ENCODE assay signal across 16 cellular contexts in genomic region chr6:50087231-50087954, GRCh38. TPM values are rescaled to one million over a fixed set of nuclear protein-coding genes. Genes with fewer than 3 reads are reported as not detected.
A peak's percentile ranks its signal among the peaks of the same experiment; 100 is the strongest.
DNase-seq lines count a peak whose midpoint lies in the region; ATAC-seq and TF ChIP-seq lines count a peak whose summit lies in the region.
"Had no signal": no experiment of that assay in that cellular context is flagged by ENCODE, and none has a peak within 500 bp of the region (broad histone marks: within the 10 kb centered on the region; RNA-seq: fewer than 3 reads in every experiment).

No MANE protein-coding gene starts in this region.

- no peaks in the 10 kb centered on the region for H3K9me3 ChIP-seq in SJSA1 (replicated peaks)
- H3K9me3 ChIP-seq in CD4-positive, alpha-beta memory T cell (ENCODE audit: control insufficient read depth in 1 of 2, low read length in 2 of 2), result no peaks in the 10 kb centered on the region
- H3K9me3 ChIP-seq: spleen, tibial artery had no signal

- no peaks in the 10 kb centered on the region for H3K27me3 Mint-ChIP-seq in naive thymus-derived CD8-positive, alpha-beta T cell
- H3K27me3 Mint-ChIP-seq in CD4-positive, alpha-beta memory T cell, result no peaks in the 10 kb centered on the region
- H3K27me3 Mint-ChIP-seq: activated CD4-positive, alpha-beta memory T cell treated with anti-CD3 and anti-CD28 coated beads for 36 hours had no signal

- H3K4me3 ChIP-seq in SJSA1, result no peak overlapping the region
- H3K4me3 ChIP-seq in fibroblast of mammary gland (ENCODE audit: control insufficient read depth, low read depth, low read length), result no peak overlapping the region
- H3K4me3 ChIP-seq in retinal pigment epithelial cell (ENCODE audit: low read length), result no peak overlapping the region
- no peak overlapping the region for H3K4me3 ChIP-seq in CD4-positive, alpha-beta memory T cell (ENCODE audit: low read length in 2 of 2)
- H3K4me3 ChIP-seq: spleen, tibial artery had no signal

- no peaks in the 10 kb centered on the region for H3K36me3 Mint-ChIP-seq in naive thymus-derived CD8-positive, alpha-beta T cell
- H3K36me3 Mint-ChIP-seq in CD4-positive, alpha-beta memory T cell, result no peaks in the 10 kb centered on the region
- H3K36me3 Mint-ChIP-seq: activated CD4-positive, alpha-beta memory T cell treated with anti-CD3 and anti-CD28 coated beads for 36 hours had no signal

- no peak for ATAC-seq in naive thymus-derived CD8-positive, alpha-beta T cell

- POLR2A ChIA-PET in naive thymus-derived CD8-positive, alpha-beta T cell (lab: Charles Lee), result no interaction called here
- POLR2A ChIA-PET in CD4-positive, alpha-beta memory T cell (lab: Charles Lee; ENCODE audit: partially characterized antibody), result no interaction called here

- CTCF ChIA-PET in CD4-positive, alpha-beta memory T cell (lab: Charles Lee; ENCODE audit: partially characterized antibody), result no interaction called here

- intact Hi-C loops in CD4-positive, alpha-beta memory T cell (cut with micrococcal nuclease), result no loop called here

- no peaks in the 10 kb centered on the region for H3K27me3 ChIP-seq in SJSA1 (replicated peaks)
- no peaks in the 10 kb centered on the region for H3K27me3 ChIP-seq in CD4-positive, alpha-beta memory T cell (ENCODE audit: insufficient read depth, low read length)
- H3K27me3 ChIP-seq: spleen, tibial artery had no signal

- H3K4me3 Mint-ChIP-seq in naive thymus-derived CD8-positive, alpha-beta T cell, result no peak overlapping the region
- H3K4me3 Mint-ChIP-seq in CD4-positive, alpha-beta memory T cell, result no peak overlapping the region
- H3K4me3 Mint-ChIP-seq: activated CD4-positive, alpha-beta memory T cell treated with anti-CD3 and anti-CD28 coated beads for 36 hours had no signal

- DNase-seq in GM04504 (ENCODE audit: low read depth) (peak; percentile 73), SJSA1 (ENCODE audit: low read depth in 1 of 2, low spot score in 2 of 2) (peak; percentile 46 to 53), fibroblast of mammary gland (ENCODE audit: low read depth) (peak; percentile 48), retinal pigment epithelial cell (ENCODE audit: low read depth) (peak; percentile 80), NCI-H1694 (lab: John Stamatoyannopoulos, UW) (no peak)
- no peak for DNase-seq in naive thymus-derived CD8-positive, alpha-beta T cell
- DNase-seq in CD4-positive, alpha-beta memory T cell, result no peak
- DNase-seq in activated effector memory CD4-positive, alpha-beta T cell treated with anti-CD3 and anti-CD28 coated beads, Interleukin-2, amount 50 U/mL, for 16 hours, result no peak
- DNase-seq: activated CD4-positive, alpha-beta memory T cell treated with anti-CD3 and anti-CD28 coated beads for 36 hours; activated effector memory CD4-positive, alpha-beta T cell treated with Interleukin-2 at 50 U/mL for 16 hours; NCI-H1105 treated with DMSO at 0.1 percent for 48 hours; NCI-H446 treated with DMSO at 0.1 percent for 48 hours; spleen; T-helper 9 cell; tibial artery had no signal

- H3K9me3 Mint-ChIP-seq in naive thymus-derived CD8-positive, alpha-beta T cell, result peaks cover 0 to 4% (median 0%) of the 10 kb centered on the region in 9 donors
- peaks cover 0 to 12% (median 4%) of the 10 kb centered on the region in 8 donors for H3K9me3 Mint-ChIP-seq in CD4-positive, alpha-beta memory T cell

- peak overlapping the region; percentile 38 for H3K27ac ChIP-seq in SJSA1
- no peak overlapping the region for H3K27ac ChIP-seq in CD4-positive, alpha-beta memory T cell (ENCODE audit: low read depth, low read length)
- H3K27ac ChIP-seq: spleen, tibial artery had no signal

- no peak overlapping the region for H3K27ac Mint-ChIP-seq in naive thymus-derived CD8-positive, alpha-beta T cell
- H3K27ac Mint-ChIP-seq in CD4-positive, alpha-beta memory T cell, result no peak overlapping the region
- H3K27ac Mint-ChIP-seq: activated CD4-positive, alpha-beta memory T cell treated with anti-CD3 and anti-CD28 coated beads for 36 hours had no signal

- no peaks in the 10 kb centered on the region for H3K4me1 Mint-ChIP-seq in naive thymus-derived CD8-positive, alpha-beta T cell
- no peaks in the 10 kb centered on the region for H3K4me1 Mint-ChIP-seq in CD4-positive, alpha-beta memory T cell

- no peaks in the 10 kb centered on the region; the same call in 1 of the 2 replicates for H3K4me1 ChIP-seq in SJSA1 (replicated peaks)
- no peaks in the 10 kb centered on the region for H3K4me1 ChIP-seq in CD4-positive, alpha-beta memory T cell (ENCODE audit: insufficient read depth, low read length)
- H3K4me1 ChIP-seq: spleen, tibial artery had no signal

- no peaks in the 10 kb centered on the region for H3K36me3 ChIP-seq in SJSA1
- H3K36me3 ChIP-seq in CD4-positive, alpha-beta memory T cell (ENCODE audit: insufficient read depth, low read length), result no peaks in the 10 kb centered on the region
- H3K36me3 ChIP-seq: spleen, tibial artery had no signal

- TF ChIP-seq CTCF in fibroblast of mammary gland (conservative IDR thresholded peaks at IDR 0.05; ENCODE audit: control insufficient read depth, insufficient read depth, low read depth, low read length), result no peak
- peak; percentile 46 for TF ChIP-seq CTCF in retinal pigment epithelial cell (conservative IDR thresholded peaks at IDR 0.05; ENCODE audit: low read depth, low read length)

RNA-seq across cellular contexts. Expression of gene DEFB112, which starts 37.7 kb away (rescaled TPM):
- total RNA-seq in SJSA1 (2014; rRNA removed; shearing (Covaris generic)), result not detected in 2 replicates
- not detected for total RNA-seq in naive thymus-derived CD8-positive, alpha-beta T cell
- polyA plus RNA-seq in naive thymus-derived CD8-positive, alpha-beta T cell, result not detected
- total RNA-seq in CD4-positive, alpha-beta memory T cell, result not detected
- polyA plus RNA-seq in CD4-positive, alpha-beta memory T cell, result not detected
- total RNA-seq: activated CD4-positive, alpha-beta memory T cell treated with anti-CD3 and anti-CD28 coated beads for 36 hours; cerebellum; spleen had no signal
- polyA plus RNA-seq: spleen had no signal

Comparison
In these comparisons a context has a peak if more than half of its experiments do, and no peak if none do; other contexts are left out.
1. DNase-seq: peak in GM04504 (single experiment), SJSA1 (2 of 2), fibroblast of mammary gland (single experiment) and retinal pigment epithelial cell (single experiment); none in naive thymus-derived CD8-positive, alpha-beta T cell (0 of 10), CD4-positive, alpha-beta memory T cell (0 of 5), activated effector memory CD4-positive, alpha-beta T cell treated with anti-CD3 and anti-CD28 coated beads, Interleukin-2, amount 50 U/mL, for 16 hours (single experiment) and NCI-H1694 (single experiment).